ENCODE assay signal across 18 cellular contexts in genomic region chr21:14991957-14992356, GRCh38.
DNase-seq lines count a peak whose midpoint lies in the region; ATAC-seq, FAIRE-seq and TF ChIP-seq lines count a peak whose summit lies in the region.
"Had no signal": no experiment of that assay in that cellular context is flagged by ENCODE, and none has a peak within 500 bp of the region (broad histone marks: within the 10 kb centered on the region; RNA-seq: fewer than 3 reads in every experiment).

No MANE protein-coding gene starts in this region.

- TF ChIP-seq CTCF in bronchial epithelial cell (IDR thresholded peaks at IDR 0.05; ENCODE audit: insufficient read depth, low read length, severe bottlenecking) = no peak

- ATAC-seq in HG03139 (IDR thresholded peaks at IDR 0.05; ENCODE audit: unreplicated experiment) = no peak
- ATAC-seq in GM21737 (IDR thresholded peaks at IDR 0.05; ENCODE audit: unreplicated experiment) = no peak
- ATAC-seq in sciatic nerve = no peak
- ATAC-seq: activated CD4-positive, alpha-beta T cell treated with anti-CD3 and anti-CD28 coated beads for 36 hours; activated naive CD4-positive, alpha-beta T cell treated with anti-CD3 and anti-CD28 coated beads, Interleukin-2, amount 50 U/mL, for 72 hours had no signal

- intact Hi-C loops in sciatic nerve (cut with DNase I) = no loop called here

- no peaks in the 10 kb centered on the region for H3K27me3 ChIP-seq in bronchial epithelial cell (ENCODE audit: control insufficient read depth, insufficient read depth, low read length)
- H3K27me3 ChIP-seq: right atrium auricular region had no signal

- H3K36me3 ChIP-seq in bronchial epithelial cell (ENCODE audit: control insufficient read depth, insufficient read depth, low read length) = no peaks in the 10 kb centered on the region
- H3K36me3 ChIP-seq: right atrium auricular region had no signal

- in situ Hi-C loops in ACHN (cut with HindIII; ENCODE audit: low pct_ligation_motif_present, low pct_unique_long_range_greater_than_20kb, low sequenced_read_pairs) = no loop called here

- FAIRE-seq in bronchial epithelial cell (lab: Jason Lieb, UNC) = no peak
- FAIRE-seq: colon, urothelium cell line had no signal

- no peak overlapping the region for H3K4me3 ChIP-seq in bronchial epithelial cell (ENCODE audit: low read depth, low read length)
- H3K4me3 ChIP-seq: lung, right atrium auricular region had no signal

- DNase-seq in ACHN (peak; percentile 36), M059J (ENCODE audit: low read depth) (peak; percentile 60), bronchial epithelial cell (ENCODE audit: low read depth) (peak; percentile 75), kidney glomerular epithelial cell (lab: John Stamatoyannopoulos, UW) (peak; percentile 63), HUDEP-2 (lab: John Stamatoyannopoulos, UW; ENCODE audit: unreplicated experiment in 76 of 76) (no peak), sciatic nerve (ENCODE audit: low spot score) (no peak)
- DNase-seq: activated CD4-positive, alpha-beta T cell treated with anti-CD3 and anti-CD28 coated beads for 36 hours; DMS 273 treated with DMSO at 0.1 percent for 48 hours; NCI-H1105; NCI-H2107; NCI-H510A had no signal

Comparison
In these comparisons a context has a peak if more than half of its experiments do, and no peak if none do; other contexts are left out.
1. DNase-seq: peak in ACHN (single experiment), M059J (single experiment), bronchial epithelial cell (single experiment) and kidney glomerular epithelial cell (single experiment); none in HUDEP-2 (0 of 76) and sciatic nerve (single experiment).